8 cellular contexts compared by ENCODE assay signal in the genomic region with DNA sequence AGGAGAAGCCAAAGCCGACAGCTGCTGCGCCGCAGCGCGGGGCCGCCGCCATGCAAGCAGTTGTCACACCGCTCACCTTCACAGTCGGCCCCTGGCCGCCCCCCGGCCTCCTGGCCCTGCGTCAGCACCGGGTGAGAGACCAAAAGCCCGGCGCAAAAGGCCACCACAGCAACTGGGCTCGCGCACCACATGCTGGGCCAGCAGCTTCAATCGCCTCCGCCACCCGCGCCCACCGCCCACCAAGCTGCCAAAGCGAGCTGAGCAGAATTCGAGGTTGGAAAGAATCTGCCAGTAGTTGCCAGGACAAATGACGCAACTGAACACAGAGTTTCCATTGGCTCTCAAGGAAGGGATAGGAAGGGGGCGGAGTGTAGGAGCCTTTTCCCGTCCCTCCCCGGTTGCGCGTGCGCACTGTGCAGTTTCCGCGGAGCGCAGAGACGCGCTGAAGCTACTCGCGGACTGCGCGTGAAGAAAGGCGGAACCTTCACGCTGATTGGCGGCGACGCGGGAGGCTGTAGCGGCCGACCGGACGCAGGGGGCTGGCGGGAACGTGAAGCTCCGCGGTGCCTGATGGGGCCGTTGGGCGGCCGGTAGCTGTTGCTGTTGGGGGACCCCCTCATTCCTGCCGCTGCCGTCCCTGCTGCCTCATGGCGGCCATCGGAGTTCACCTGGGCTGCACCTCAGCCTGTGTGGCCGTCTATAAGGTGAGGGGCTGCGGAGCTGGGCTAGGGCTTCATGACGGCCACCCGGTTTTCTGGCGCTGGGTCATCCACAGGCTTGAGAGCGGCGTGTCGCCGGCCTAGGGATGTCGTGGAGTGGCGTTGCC. TPM values are rescaled to one million over a fixed set of nuclear protein-coding genes. Genes with fewer than 3 reads are reported as not detected.
DNase-seq lines count a peak whose midpoint lies in the region; ATAC-seq and FAIRE-seq lines count a peak whose summit lies in the region.

A gene (minus strand): TSS at position 282 of the 826 bp plus-strand sequence. CDS start 91 bp downstream, at position 191.
A gene with protein sequence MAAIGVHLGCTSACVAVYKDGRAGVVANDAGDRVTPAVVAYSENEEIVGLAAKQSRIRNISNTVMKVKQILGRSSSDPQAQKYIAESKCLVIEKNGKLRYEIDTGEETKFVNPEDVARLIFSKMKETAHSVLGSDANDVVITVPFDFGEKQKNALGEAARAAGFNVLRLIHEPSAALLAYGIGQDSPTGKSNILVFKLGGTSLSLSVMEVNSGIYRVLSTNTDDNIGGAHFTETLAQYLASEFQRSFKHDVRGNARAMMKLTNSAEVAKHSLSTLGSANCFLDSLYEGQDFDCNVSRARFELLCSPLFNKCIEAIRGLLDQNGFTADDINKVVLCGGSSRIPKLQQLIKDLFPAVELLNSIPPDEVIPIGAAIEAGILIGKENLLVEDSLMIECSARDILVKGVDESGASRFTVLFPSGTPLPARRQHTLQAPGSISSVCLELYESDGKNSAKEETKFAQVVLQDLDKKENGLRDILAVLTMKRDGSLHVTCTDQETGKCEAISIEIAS (plus strand): TSS at position 551 of the 826 bp plus-strand sequence. CDS start 97 bp downstream, at position 648.
A gene with protein sequence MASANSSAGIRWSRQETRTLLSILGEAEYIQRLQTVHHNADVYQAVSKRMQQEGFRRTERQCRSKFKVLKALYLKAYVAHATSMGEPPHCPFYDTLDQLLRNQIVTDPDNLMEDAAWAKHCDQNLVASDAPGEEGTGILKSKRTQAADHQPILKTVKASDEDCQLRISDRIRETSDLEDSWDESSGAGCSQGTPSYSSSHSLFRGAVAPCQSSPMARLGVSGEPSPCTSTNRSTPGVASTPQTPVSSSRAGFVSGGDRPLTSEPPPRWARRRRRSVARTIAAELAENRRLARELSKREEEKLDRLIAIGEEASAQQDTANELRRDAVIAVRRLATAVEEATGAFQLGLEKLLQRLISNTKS (plus strand): TSS at position 551 of the 826 bp plus-strand sequence. CDS start 3,979 bp downstream, outside the sequence.

- H3K9me3 ChIP-seq in KOPT-K1 (ENCODE audit: insufficient read depth, low read length, poor library complexity, severe bottlenecking) (no peaks in the 10 kb centered on the region), muscle layer of colon (ENCODE audit: low read length) (no peaks in the 10 kb centered on the region)

- peak within 1 kb of the TSS; percentile 78 for H3K27ac Mint-ChIP-seq in activated T-cell treated with anti-CD3 and anti-CD28 coated beads, Interleukin-2, amount 50 U/mL, for 72 hours

- peak within 1 kb of the TSS; percentile 93 for H3K27ac ChIP-seq in KOPT-K1 (ENCODE audit: low read depth, low read length, poor library complexity, severe bottlenecking)
- peak within 1 kb of the TSS; percentile 99 for H3K27ac ChIP-seq in muscle layer of colon (ENCODE audit: low read depth, low read length)

- H3K27me3 Mint-ChIP-seq in activated T-cell treated with anti-CD3 and anti-CD28 coated beads, Interleukin-2, amount 50 U/mL, for 72 hours (ENCODE audit: low read depth), result no peaks in the 10 kb centered on the region

- ATAC-seq in GM21786 (IDR thresholded peaks at IDR 0.05; ENCODE audit: unreplicated experiment) (peak; percentile 90), esophagus mucosa (peak; percentile 99)
- peak; percentile 93 for ATAC-seq in activated T-cell treated with anti-CD3 and anti-CD28 coated beads, Interleukin-2, amount 50 U/mL, for 72 hours (replicated peaks in 1 of 2)

- peak within 1 kb of the TSS; percentile 84 to 96 for H3K4me3 Mint-ChIP-seq in activated T-cell treated with anti-CD3 and anti-CD28 coated beads, Interleukin-2, amount 50 U/mL, for 72 hours

- peak; percentile 84 for FAIRE-seq in RCC 7860 (lab: Jason Lieb, UNC)

- H3K4me3 ChIP-seq in muscle layer of colon (ENCODE audit: low read depth in 1 of 2, low read length in 2 of 2), result peak within 1 kb of the TSS; percentile 89 to 99

- peak within 1 kb of the TSS; percentile 67 for H3K9ac ChIP-seq in muscle layer of colon (ENCODE audit: low read length)

- H3K4me1 ChIP-seq in muscle layer of colon (ENCODE audit: insufficient read depth, low read length), result peaks cover 22% of the 10 kb centered on the region

- DNase-seq in DMS79 (lab: John Stamatoyannopoulos, UW) (peak; percentile 81), RCC 7860 (ENCODE audit: low spot score) (peak; percentile 96)
- peak; percentile 99 to 100 for DNase-seq in activated T-cell treated with anti-CD3 and anti-CD28 coated beads, Interleukin-2, amount 50 U/mL, for 72 hours
- DNase-seq in stimulated activated CD8-positive, alpha-beta memory T cell treated with anti-CD3 and anti-CD28 coated beads, Interleukin-7, amount 100 ng/mL, for 24 hours (ENCODE audit: low read depth), result peak; percentile 98

- H3K9me3 Mint-ChIP-seq in activated T-cell treated with anti-CD3 and anti-CD28 coated beads, Interleukin-2, amount 50 U/mL, for 72 hours, result no peaks in the 10 kb centered on the region

- H3K27me3 ChIP-seq in muscle layer of colon (ENCODE audit: control insufficient read depth in 1 of 2, insufficient read depth in 2 of 2, low read length in 2 of 2), result no peaks in the 10 kb centered on the region

- H3K36me3 Mint-ChIP-seq in activated T-cell treated with anti-CD3 and anti-CD28 coated beads, Interleukin-2, amount 50 U/mL, for 72 hours (ENCODE audit: insufficient read depth in 2 of 2), result peaks cover 8 to 14% of the 10 kb centered on the region in 2 donors

- H3K36me3 ChIP-seq in KOPT-K1 (ENCODE audit: insufficient read depth, low read length), result peaks cover 30% of the 10 kb centered on the region
- H3K36me3 ChIP-seq in muscle layer of colon (ENCODE audit: insufficient read depth, low read length), result peaks cover 17% of the 10 kb centered on the region

- H3K4me1 Mint-ChIP-seq in activated T-cell treated with anti-CD3 and anti-CD28 coated beads, Interleukin-2, amount 50 U/mL, for 72 hours (ENCODE audit: low read depth), result peaks cover 26% of the 10 kb centered on the region

RNA-seq across cellular contexts. Expression of the first gene that starts in this region (rescaled TPM):
- 1 to 10 TPM; 2.9 to 3.2 TPM for total RNA-seq in activated T-cell treated with anti-CD3 and anti-CD28 coated beads, Interleukin-2, amount 50 U/mL, for 72 hours
- 1.2 TPM for total RNA-seq in esophagus mucosa

RNA-seq across cellular contexts. Expression of the second gene that starts in this region (rescaled TPM):
- 10 to 100 TPM; 22.3 to 32.0 TPM for total RNA-seq in activated T-cell treated with anti-CD3 and anti-CD28 coated beads, Interleukin-2, amount 50 U/mL, for 72 hours
- total RNA-seq in esophagus mucosa, result 10.7 TPM

RNA-seq across cellular contexts. Expression of the third gene that starts in this region (rescaled TPM):
- total RNA-seq in activated T-cell treated with anti-CD3 and anti-CD28 coated beads, Interleukin-2, amount 50 U/mL, for 72 hours, result 10 to 100 TPM; 19.8 to 26.3 TPM
- total RNA-seq in esophagus mucosa, result 7.7 TPM

Comparison
In these comparisons a context has a peak if more than half of its experiments do, and no peak if none do; other contexts are left out.
1. Peak in every context shown above with its lines: DNase-seq, ATAC-seq, H3K4me3 ChIP-seq and H3K27ac ChIP-seq.